37 cellular contexts compared by ENCODE assay signal in genomic region chr3:12136371-12136770, GRCh38. TPM values are rescaled to one million over a fixed set of nuclear protein-coding genes. Genes with fewer than 3 reads are reported as not detected.
"Had no signal": no experiment of that assay in that cellular context is flagged by ENCODE, and none has a peak within 500 bp of the region (broad histone marks: within the 10 kb centered on the region; RNA-seq: fewer than 3 reads in every experiment).

No MANE protein-coding gene starts in this region.

- H3K4me1 ChIP-seq: adrenal gland, ascending aorta, body of pancreas, breast epithelium had no signal

- H3K36me3 ChIP-seq: adrenal gland, ascending aorta, brain microvascular endothelial cell, breast epithelium, cardiac muscle cell had no signal

- H3K9me3 ChIP-seq: adrenal gland, ascending aorta, body of pancreas, breast epithelium had no signal

- H3K27ac Mint-ChIP-seq: activated naive CD4-positive, alpha-beta T cell treated with anti-CD3 and anti-CD28 coated beads for 36 hours; activated naive CD4-positive, alpha-beta T cell treated with anti-CD3 and anti-CD28 coated beads, Interleukin-2, amount 10 ng/mL, durations not matched to agents 7 days and 5 days; activated naive CD4-positive, alpha-beta T cell treated with anti-CD3 and anti-CD28 coated beads, Interleukin-2, amount 50 U/mL, for 24 hours; activated naive CD8-positive, alpha-beta T cell; activated naive CD8-positive, alpha-beta T cell treated with anti-CD3 and anti-CD28 coated beads for 36 hours; activated naive CD8-positive, alpha-beta T cell treated with anti-CD3 and anti-CD28 coated beads, Interleukin-2, amount 10 ng/mL, durations not matched to agents 7 days and 5 days; activated naive CD8-positive, alpha-beta T cell treated with anti-CD3 and anti-CD28 coated beads, Interleukin-2, amount 50 U/mL, for 24 hours; activated T-cell treated with anti-CD3 and anti-CD28 coated beads, Interleukin-2, amount 50 U/mL, for 24 hours; activated T-cell treated with anti-CD3 and anti-CD28 coated beads, Interleukin-2, amount 50 U/mL, for 72 hours; activated T-helper 1 cell treated with anti-CD3 and anti-CD28 coated beads, Interleukin-12 subunit alpha, Interleukin-12 subunit beta, Interleukin-2, Interleukin-4 antibody, amounts not matched to agents 30 ng/mL and 10 ng/mL and 1 ng/mL, durations not matched to agents 14 hours and 24 hours and 36 hours; activated T-helper 17 cell treated with anti-CD3 and anti-CD28 coated beads, Interleukin-2, amount 50 U/mL, for 72 hours; activated T-helper 2 cell treated with anti-CD3 and anti-CD28 coated beads, Interferon-gamma antibody, Interleukin-2, Interleukin-4, amounts not matched to agents 10 μg/mL and 5 μg/mL and 100 μg/mL, durations not matched to agents 14 hours and 24 hours and 36 hours; brain had no signal

- H3K27ac ChIP-seq: adrenal gland, ascending aorta, body of pancreas, brain microvascular endothelial cell, cardiac muscle cell had no signal

- H3K27me3 ChIP-seq: adrenal gland, ascending aorta, body of pancreas, breast epithelium, cardiac muscle cell had no signal

- H3K36me3 Mint-ChIP-seq: activated naive CD4-positive, alpha-beta T cell treated with anti-CD3 and anti-CD28 coated beads, Interleukin-2, amount 10 ng/mL, durations not matched to agents 7 days and 5 days; activated naive CD4-positive, alpha-beta T cell treated with anti-CD3 and anti-CD28 coated beads, Interleukin-2, amount 50 U/mL, for 24 hours; activated naive CD8-positive, alpha-beta T cell; activated naive CD8-positive, alpha-beta T cell treated with anti-CD3 and anti-CD28 coated beads for 36 hours; activated naive CD8-positive, alpha-beta T cell treated with anti-CD3 and anti-CD28 coated beads, Interleukin-2, amount 10 ng/mL, durations not matched to agents 7 days and 5 days; brain had no signal

- ATAC-seq: activated naive CD8-positive, alpha-beta T cell treated with anti-CD3 and anti-CD28 coated beads, Interleukin-2, amount 50 U/mL, for 24 hours; activated T-cell treated with anti-CD3 and anti-CD28 coated beads, Interleukin-2, amount 50 U/mL, for 4 hours; activated T-cell treated with anti-CD3 and anti-CD28 coated beads, Interleukin-2, amount 50 U/mL, for 72 hours; activated T-helper 17 cell treated with anti-CD3 and anti-CD28 coated beads, Interleukin-2, amount 50 U/mL, for 72 hours; body of pancreas had no signal

- H3K4me3 ChIP-seq: adrenal gland, ascending aorta, body of pancreas, breast epithelium, cardiac muscle cell had no signal

- H3K9me3 Mint-ChIP-seq: activated naive CD4-positive, alpha-beta T cell treated with anti-CD3 and anti-CD28 coated beads for 36 hours; activated naive CD4-positive, alpha-beta T cell treated with anti-CD3 and anti-CD28 coated beads, Interleukin-2, amount 10 ng/mL, durations not matched to agents 7 days and 5 days; activated naive CD4-positive, alpha-beta T cell treated with anti-CD3 and anti-CD28 coated beads, Interleukin-2, amount 50 U/mL, for 24 hours; activated naive CD8-positive, alpha-beta T cell treated with anti-CD3 and anti-CD28 coated beads for 36 hours; activated naive CD8-positive, alpha-beta T cell treated with anti-CD3 and anti-CD28 coated beads, Interleukin-2, amount 10 ng/mL, durations not matched to agents 7 days and 5 days; activated naive CD8-positive, alpha-beta T cell treated with anti-CD3 and anti-CD28 coated beads, Interleukin-2, amount 50 U/mL, for 24 hours; activated T-cell treated with anti-CD3 and anti-CD28 coated beads, Interleukin-2, amount 50 U/mL, for 24 hours; activated T-cell treated with anti-CD3 and anti-CD28 coated beads, Interleukin-2, amount 50 U/mL, for 4 hours; activated T-cell treated with anti-CD3 and anti-CD28 coated beads, Interleukin-2, amount 50 U/mL, for 72 hours; activated T-helper 1 cell treated with anti-CD3 and anti-CD28 coated beads, Interleukin-12 subunit alpha, Interleukin-12 subunit beta, Interleukin-2, Interleukin-4 antibody, amounts not matched to agents 30 ng/mL and 10 ng/mL and 1 ng/mL, durations not matched to agents 14 hours and 24 hours and 36 hours; activated T-helper 17 cell treated with anti-CD3 and anti-CD28 coated beads, Interleukin-2, amount 50 U/mL, for 72 hours; activated T-helper 2 cell treated with anti-CD3 and anti-CD28 coated beads, Interferon-gamma antibody, Interleukin-2, Interleukin-4, amounts not matched to agents 10 μg/mL and 5 μg/mL and 100 μg/mL, durations not matched to agents 14 hours and 24 hours and 36 hours; brain; central memory CD8-positive, alpha-beta T cell had no signal

- DNase-seq: activated effector memory CD4-positive, alpha-beta T cell treated with anti-CD3 and anti-CD28 coated beads, Interleukin-2, amount 50 U/mL, for 16 hours; activated effector memory CD4-positive, alpha-beta T cell treated with Interleukin-2 at 50 U/mL for 16 hours; activated gamma-delta T cell; activated gamma-delta T cell treated with Interleukin-2 at 50 U/mL for 16 hours; activated naive CD4-positive, alpha-beta T cell; activated naive CD4-positive, alpha-beta T cell treated with anti-CD3 and anti-CD28 coated beads for 36 hours; activated naive CD4-positive, alpha-beta T cell treated with anti-CD3 and anti-CD28 coated beads, Interleukin-2, amount 10 ng/mL, durations not matched to agents 7 days and 5 days; activated naive CD4-positive, alpha-beta T cell treated with anti-CD3 and anti-CD28 coated beads, Interleukin-2, amount 50 U/mL, for 16 hours; activated naive CD4-positive, alpha-beta T cell treated with Interleukin-2 at 50 U/mL for 16 hours; activated naive CD8-positive, alpha-beta T cell treated with anti-CD3 and anti-CD28 coated beads for 36 hours; activated naive CD8-positive, alpha-beta T cell treated with anti-CD3 and anti-CD28 coated beads, Interleukin-2, amount 10 ng/mL, durations not matched to agents 7 days and 5 days; activated naive CD8-positive, alpha-beta T cell treated with anti-CD3 and anti-CD28 coated beads, Interleukin-2, amount 50 U/mL, for 24 hours; activated T-cell treated with anti-CD3 and anti-CD28 coated beads for 4 hours; activated T-cell treated with anti-CD3 and anti-CD28 coated beads, Interleukin-2, amount 50 U/mL, for 1 hour; activated T-cell treated with anti-CD3 and anti-CD28 coated beads, Interleukin-2, amount 50 U/mL, for 24 hours; activated T-cell treated with anti-CD3 and anti-CD28 coated beads, Interleukin-2, amount 50 U/mL, for 4 hours; activated T-cell treated with anti-CD3 and anti-CD28 coated beads, Interleukin-2, amount 50 U/mL, for 48 hours; activated T-cell treated with anti-CD3 and anti-CD28 coated beads, Interleukin-2, amount 50 U/mL, for 72 hours; adrenal gland; amniotic stem cell; amygdala; anterior cingulate cortex; aorta; body of pancreas; brain microvascular endothelial cell; central memory CD4-positive, alpha-beta T cell; cerebellar nuclear complex had no signal

RNA-seq across cellular contexts. Expression of gene TIMP4, which starts 22.3 kb away (rescaled TPM):
- total RNA-seq: activated naive CD8-positive, alpha-beta T cell treated with anti-CD3 and anti-CD28 coated beads for 36 hours; activated naive CD8-positive, alpha-beta T cell treated with anti-CD3 and anti-CD28 coated beads, Interleukin-2, amount 10 ng/mL, durations not matched to agents 7 days and 5 days; activated T-helper 1 cell treated with anti-CD3 and anti-CD28 coated beads, Interleukin-12 subunit alpha, Interleukin-12 subunit beta, Interleukin-2, Interleukin-4 antibody, amounts not matched to agents 30 ng/mL and 10 ng/mL and 1 ng/mL, durations not matched to agents 14 hours and 24 hours and 36 hours; activated T-helper 17 cell treated with anti-CD3 and anti-CD28 coated beads, Interleukin-2, amount 50 U/mL, for 72 hours; cardiac muscle cell had no signal
